Comparison of ENCODE assay signal across 25 cellular contexts in genomic region chr3:136068708-136069107, GRCh38.
DNase-seq lines count a peak whose midpoint lies in the region; ATAC-seq, FAIRE-seq and TF ChIP-seq lines count a peak whose summit lies in the region.
"Had no signal": no experiment of that assay in that cellular context is flagged by ENCODE, and none has a peak within 500 bp of the region (broad histone marks: within the 10 kb centered on the region; RNA-seq: fewer than 3 reads in every experiment).

No MANE protein-coding gene starts in this region.

- H3K36me3 ChIP-seq in SJSA1, result peaks cover 3% of the 10 kb centered on the region
- H3K36me3 ChIP-seq in Peyer's patch, result no peaks in the 10 kb centered on the region

- no peak overlapping the region for H3K27ac Mint-ChIP-seq in T-helper 17 cell
- H3K27ac Mint-ChIP-seq: CD14-positive monocyte had no signal

- H3K4me1 ChIP-seq in SJSA1 (replicated peaks), result peaks cover 46% of the 10 kb centered on the region
- H3K4me1 ChIP-seq in Peyer's patch, result no peaks in the 10 kb centered on the region

- no peak for TF ChIP-seq CTCF in Peyer's patch (IDR thresholded peaks at IDR 0.05)

- H3K36me3 Mint-ChIP-seq in T-helper 17 cell (ENCODE audit: low read depth), result peaks cover 4% of the 10 kb centered on the region
- H3K36me3 Mint-ChIP-seq: CD14-positive monocyte had no signal

- H3K27me3 Mint-ChIP-seq in T-helper 17 cell, result peaks cover 22% of the 10 kb centered on the region

- no peaks in the 10 kb centered on the region for H3K9me3 ChIP-seq in SJSA1 (replicated peaks)
- H3K9me3 ChIP-seq in T-helper 17 cell (ENCODE audit: control insufficient read depth, low read length, poor library complexity, severe bottlenecking), result no peaks in the 10 kb centered on the region
- no peaks in the 10 kb centered on the region for H3K9me3 ChIP-seq in Peyer's patch
- H3K9me3 ChIP-seq: right atrium auricular region, tibial nerve had no signal

- H3K4me1 Mint-ChIP-seq in T-helper 17 cell, result peaks cover 8% of the 10 kb centered on the region

- DNase-seq in GM12892 (ENCODE audit: insufficient read length) (no peak), SJSA1 (ENCODE audit: low read depth in 1 of 2, low spot score in 2 of 2) (peak in 1 of 2 experiments; percentile 20), fibroblast of peridontal ligament (ENCODE audit: extremely low read depth) (peak; percentile 86), T-helper 17 cell (no peak), cerebellar nuclear complex (lab: John Stamatoyannopoulos, UW) (no peak), Peyer's patch (no peak)
- DNase-seq: activated CD4-positive, alpha-beta T cell treated with anti-CD3 and anti-CD28 coated beads, Interleukin-2, amount 50 U/mL, for 1 hour; activated CD8-positive, alpha-beta memory T cell treated with anti-CD3 and anti-CD28 coated beads, Interleukin-2, amount 50 U/mL, for 48 hours; activated gamma-delta T cell; amygdala; effector CD4-positive, alpha-beta T cell; GDM1; NCI-H1092; NCI-H2029 treated with DMSO at 0.1 percent for 48 hours; NCI-H446; NK-92 treated with Interleukin-12 subunit alpha and Interleukin-12 subunit beta, amount 100 ng/mL, for 24 hours; stimulated activated naive CD4-positive, alpha-beta T cell had no signal

- H3K27me3 ChIP-seq in SJSA1 (replicated peaks) (no peaks in the 10 kb centered on the region), Peyer's patch (no peaks in the 10 kb centered on the region)
- H3K27me3 ChIP-seq: right atrium auricular region, tibial nerve had no signal

- ATAC-seq in HG03097 (IDR thresholded peaks at IDR 0.05; ENCODE audit: low FRiP score, unreplicated experiment), result no peak
- no peak for ATAC-seq in T-helper 17 cell
- ATAC-seq: esophagus mucosa had no signal

- FAIRE-seq in GM12892 (lab: Jason Lieb, UNC), result peak; percentile 42
- FAIRE-seq: GM12891, islet of Langerhans had no signal

- H3K4me3 Mint-ChIP-seq in T-helper 17 cell, result no peak overlapping the region
- H3K4me3 Mint-ChIP-seq: CD14-positive monocyte had no signal

- H3K4me3 ChIP-seq in SJSA1 (no peak overlapping the region), Peyer's patch (no peak overlapping the region)
- H3K4me3 ChIP-seq: lung, right atrium auricular region, tibial nerve had no signal

- TF ChIP-seq POLR2A in GM12892 (IDR thresholded peaks at IDR 0.05; ENCODE audit: low read depth, low read length) (no peak), Peyer's patch (IDR thresholded peaks at IDR 0.05) (no peak)

- peak overlapping the region; percentile 84 for H3K27ac ChIP-seq in SJSA1
- no peak overlapping the region for H3K27ac ChIP-seq in Peyer's patch
- H3K27ac ChIP-seq: tibial nerve had no signal
